1 cellular context compared by ENCODE assay signal in the genomic region with DNA sequence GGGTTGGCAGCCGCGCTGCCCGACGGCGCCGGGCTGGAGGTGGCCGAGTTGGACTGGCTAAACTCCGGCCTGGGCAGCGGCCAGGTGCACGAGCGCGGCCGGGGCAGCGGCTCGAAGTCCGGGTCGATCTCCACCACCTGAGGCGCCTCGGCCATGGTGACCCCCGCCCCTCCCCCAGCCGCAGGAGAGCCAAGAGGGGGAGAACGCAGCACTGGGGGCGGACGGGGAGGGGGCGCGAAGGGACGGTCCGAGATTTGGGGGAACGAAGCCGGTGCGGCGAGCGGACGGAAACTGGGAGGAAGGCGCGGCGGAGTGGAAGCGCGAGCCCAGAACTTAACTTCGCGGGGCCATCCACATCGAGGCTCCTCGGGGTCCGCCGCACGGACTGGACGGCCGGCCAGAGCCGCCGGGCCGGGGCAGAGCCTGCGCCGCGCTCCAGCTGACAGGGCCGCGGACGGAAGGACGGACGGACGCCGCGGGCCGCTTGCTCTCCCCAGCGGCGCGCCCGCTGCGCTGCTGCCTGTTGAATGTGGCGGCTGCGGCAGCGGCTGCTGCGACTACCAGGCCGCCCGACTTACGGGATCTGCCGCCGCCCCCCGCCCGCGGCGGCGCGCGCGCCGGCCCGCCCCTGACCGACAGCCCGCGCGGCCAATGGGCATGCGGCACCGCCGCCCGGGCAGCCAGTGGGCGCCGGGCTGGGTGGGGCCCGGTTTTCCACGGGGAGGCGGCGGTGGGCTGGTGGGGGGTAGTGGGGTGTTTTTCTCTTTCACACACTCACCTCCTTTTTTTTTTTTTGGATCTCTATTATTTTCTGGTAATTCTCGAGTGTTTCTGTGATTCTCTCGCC.
TF ChIP-seq lines count a peak whose summit lies in the region.

A gene (minus strand): TSS at position 584 of the 847 bp plus-strand sequence. CDS start 429 bp downstream, at position 155.

TF ChIP-seq in HepG2, 621 proteins besides CTCF, POLR2A, EP300 and RAD21 (continued from another document and continues in another):
- TF ChIP-seq, protein P1, sequence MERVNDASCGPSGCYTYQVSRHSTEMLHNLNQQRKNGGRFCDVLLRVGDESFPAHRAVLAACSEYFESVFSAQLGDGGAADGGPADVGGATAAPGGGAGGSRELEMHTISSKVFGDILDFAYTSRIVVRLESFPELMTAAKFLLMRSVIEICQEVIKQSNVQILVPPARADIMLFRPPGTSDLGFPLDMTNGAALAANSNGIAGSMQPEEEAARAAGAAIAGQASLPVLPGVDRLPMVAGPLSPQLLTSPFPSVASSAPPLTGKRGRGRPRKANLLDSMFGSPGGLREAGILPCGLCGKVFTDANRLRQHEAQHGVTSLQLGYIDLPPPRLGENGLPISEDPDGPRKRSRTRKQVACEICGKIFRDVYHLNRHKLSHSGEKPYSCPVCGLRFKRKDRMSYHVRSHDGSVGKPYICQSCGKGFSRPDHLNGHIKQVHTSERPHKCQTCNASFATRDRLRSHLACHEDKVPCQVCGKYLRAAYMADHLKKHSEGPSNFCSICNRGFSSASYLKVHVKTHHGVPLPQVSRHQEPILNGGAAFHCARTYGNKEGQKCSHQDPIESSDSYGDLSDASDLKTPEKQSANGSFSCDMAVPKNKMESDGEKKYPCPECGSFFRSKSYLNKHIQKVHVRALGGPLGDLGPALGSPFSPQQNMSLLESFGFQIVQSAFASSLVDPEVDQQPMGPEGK (CRISPR knock-in tag; IDR thresholded peaks at IDR 0.05) = peak; percentile 85
- TF ChIP-seq, protein P2, sequence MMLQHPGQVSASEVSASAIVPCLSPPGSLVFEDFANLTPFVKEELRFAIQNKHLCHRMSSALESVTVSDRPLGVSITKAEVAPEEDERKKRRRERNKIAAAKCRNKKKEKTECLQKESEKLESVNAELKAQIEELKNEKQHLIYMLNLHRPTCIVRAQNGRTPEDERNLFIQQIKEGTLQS (CRISPR knock-in tag; IDR thresholded peaks at IDR 0.05) = 0 out of 2 replicates have a peak, but pooled peaks have one; percentile 7
- TF ChIP-seq NFYB (CRISPR knock-in tag; IDR thresholded peaks at IDR 0.05) = peak; percentile 68
- peak; percentile 71 for TF ChIP-seq NFYC (CRISPR knock-in tag; IDR thresholded peaks at IDR 0.05)
- TF ChIP-seq ZFP36L1 (CRISPR knock-in tag; IDR thresholded peaks at IDR 0.05) = no peak
- TF ChIP-seq PAWR (CRISPR knock-in tag; IDR thresholded peaks at IDR 0.05; ENCODE audit: borderline replicate concordance) = no peak
- no peak for TF ChIP-seq ZNF367 (CRISPR knock-in tag; IDR thresholded peaks at IDR 0.05; ENCODE audit: borderline replicate concordance)
- no peak for TF ChIP-seq SNRNP70 (IDR thresholded peaks at IDR 0.05; ENCODE audit: low read depth, low read length)
- TF ChIP-seq, protein P3, sequence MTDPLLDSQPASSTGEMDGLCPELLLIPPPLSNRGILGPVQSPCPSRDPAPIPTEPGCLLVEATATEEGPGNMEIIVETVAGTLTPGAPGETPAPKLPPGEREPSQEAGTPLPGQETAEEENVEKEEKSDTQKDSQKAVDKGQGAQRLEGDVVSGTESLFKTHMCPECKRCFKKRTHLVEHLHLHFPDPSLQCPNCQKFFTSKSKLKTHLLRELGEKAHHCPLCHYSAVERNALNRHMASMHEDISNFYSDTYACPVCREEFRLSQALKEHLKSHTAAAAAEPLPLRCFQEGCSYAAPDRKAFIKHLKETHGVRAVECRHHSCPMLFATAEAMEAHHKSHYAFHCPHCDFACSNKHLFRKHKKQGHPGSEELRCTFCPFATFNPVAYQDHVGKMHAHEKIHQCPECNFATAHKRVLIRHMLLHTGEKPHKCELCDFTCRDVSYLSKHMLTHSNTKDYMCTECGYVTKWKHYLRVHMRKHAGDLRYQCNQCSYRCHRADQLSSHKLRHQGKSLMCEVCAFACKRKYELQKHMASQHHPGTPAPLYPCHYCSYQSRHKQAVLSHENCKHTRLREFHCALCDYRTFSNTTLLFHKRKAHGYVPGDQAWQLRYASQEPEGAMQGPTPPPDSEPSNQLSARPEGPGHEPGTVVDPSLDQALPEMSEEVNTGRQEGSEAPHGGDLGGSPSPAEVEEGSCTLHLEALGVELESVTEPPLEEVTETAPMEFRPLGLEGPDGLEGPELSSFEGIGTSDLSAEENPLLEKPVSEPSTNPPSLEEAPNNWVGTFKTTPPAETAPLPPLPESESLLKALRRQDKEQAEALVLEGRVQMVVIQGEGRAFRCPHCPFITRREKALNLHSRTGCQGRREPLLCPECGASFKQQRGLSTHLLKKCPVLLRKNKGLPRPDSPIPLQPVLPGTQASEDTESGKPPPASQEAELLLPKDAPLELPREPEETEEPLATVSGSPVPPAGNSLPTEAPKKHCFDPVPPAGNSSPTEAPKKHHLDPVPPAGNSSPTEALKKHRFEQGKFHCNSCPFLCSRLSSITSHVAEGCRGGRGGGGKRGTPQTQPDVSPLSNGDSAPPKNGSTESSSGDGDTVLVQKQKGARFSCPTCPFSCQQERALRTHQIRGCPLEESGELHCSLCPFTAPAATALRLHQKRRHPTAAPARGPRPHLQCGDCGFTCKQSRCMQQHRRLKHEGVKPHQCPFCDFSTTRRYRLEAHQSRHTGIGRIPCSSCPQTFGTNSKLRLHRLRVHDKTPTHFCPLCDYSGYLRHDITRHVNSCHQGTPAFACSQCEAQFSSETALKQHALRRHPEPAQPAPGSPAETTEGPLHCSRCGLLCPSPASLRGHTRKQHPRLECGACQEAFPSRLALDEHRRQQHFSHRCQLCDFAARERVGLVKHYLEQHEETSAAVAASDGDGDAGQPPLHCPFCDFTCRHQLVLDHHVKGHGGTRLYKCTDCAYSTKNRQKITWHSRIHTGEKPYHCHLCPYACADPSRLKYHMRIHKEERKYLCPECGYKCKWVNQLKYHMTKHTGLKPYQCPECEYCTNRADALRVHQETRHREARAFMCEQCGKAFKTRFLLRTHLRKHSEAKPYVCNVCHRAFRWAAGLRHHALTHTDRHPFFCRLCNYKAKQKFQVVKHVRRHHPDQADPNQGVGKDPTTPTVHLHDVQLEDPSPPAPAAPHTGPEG (CRISPR knock-in tag; IDR thresholded peaks at IDR 0.05) = peak; percentile 55; the same call in 1 of the 2 replicates
- no peak for TF ChIP-seq ZNF17 (CRISPR knock-in tag; IDR thresholded peaks at IDR 0.05)
- no peak for TF ChIP-seq SMAD3 (CRISPR knock-in tag; IDR thresholded peaks at IDR 0.05)
- no peak for TF ChIP-seq ZFAT (CRISPR knock-in tag; conservative IDR thresholded peaks at IDR 0.05)
- TF ChIP-seq TOPORS (CRISPR knock-in tag; IDR thresholded peaks at IDR 0.05) = peak; percentile 79; the same call in 1 of the 2 replicates
- no peak for TF ChIP-seq PPARG (CRISPR knock-in tag; conservative IDR thresholded peaks at IDR 0.05)
- TF ChIP-seq, protein P4, sequence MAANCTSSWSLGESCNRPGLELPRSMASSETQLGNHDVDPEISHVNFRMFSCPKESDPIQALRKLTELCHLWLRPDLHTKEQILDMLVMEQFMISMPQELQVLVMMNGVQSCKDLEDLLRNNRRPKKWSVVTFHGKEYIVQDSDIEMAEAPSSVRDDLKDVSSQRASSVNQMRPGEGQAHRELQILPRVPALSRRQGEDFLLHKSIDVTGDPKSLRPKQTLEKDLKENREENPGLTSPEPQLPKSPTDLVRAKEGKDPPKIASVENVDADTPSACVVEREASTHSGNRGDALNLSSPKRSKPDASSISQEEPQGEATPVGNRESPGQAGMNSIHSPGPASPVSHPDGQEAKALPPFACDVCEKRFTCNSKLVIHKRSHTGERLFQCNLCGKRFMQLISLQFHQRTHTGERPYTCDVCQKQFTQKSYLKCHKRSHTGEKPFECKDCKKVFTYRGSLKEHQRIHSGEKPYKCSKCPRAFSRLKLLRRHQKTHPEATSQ (CRISPR knock-in tag; IDR thresholded peaks at IDR 0.05; ENCODE audit: borderline replicate concordance) = no peak
- no peak for TF ChIP-seq CREM (IDR thresholded peaks at IDR 0.05)
- no peak for TF ChIP-seq CREM (CRISPR knock-in tag; IDR thresholded peaks at IDR 0.05)
- TF ChIP-seq, protein P5, sequence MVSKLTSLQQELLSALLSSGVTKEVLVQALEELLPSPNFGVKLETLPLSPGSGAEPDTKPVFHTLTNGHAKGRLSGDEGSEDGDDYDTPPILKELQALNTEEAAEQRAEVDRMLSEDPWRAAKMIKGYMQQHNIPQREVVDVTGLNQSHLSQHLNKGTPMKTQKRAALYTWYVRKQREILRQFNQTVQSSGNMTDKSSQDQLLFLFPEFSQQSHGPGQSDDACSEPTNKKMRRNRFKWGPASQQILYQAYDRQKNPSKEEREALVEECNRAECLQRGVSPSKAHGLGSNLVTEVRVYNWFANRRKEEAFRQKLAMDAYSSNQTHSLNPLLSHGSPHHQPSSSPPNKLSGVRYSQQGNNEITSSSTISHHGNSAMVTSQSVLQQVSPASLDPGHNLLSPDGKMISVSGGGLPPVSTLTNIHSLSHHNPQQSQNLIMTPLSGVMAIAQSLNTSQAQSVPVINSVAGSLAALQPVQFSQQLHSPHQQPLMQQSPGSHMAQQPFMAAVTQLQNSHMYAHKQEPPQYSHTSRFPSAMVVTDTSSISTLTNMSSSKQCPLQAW (CRISPR knock-in tag; IDR thresholded peaks at IDR 0.05) = no peak
- TF ChIP-seq, protein P6, sequence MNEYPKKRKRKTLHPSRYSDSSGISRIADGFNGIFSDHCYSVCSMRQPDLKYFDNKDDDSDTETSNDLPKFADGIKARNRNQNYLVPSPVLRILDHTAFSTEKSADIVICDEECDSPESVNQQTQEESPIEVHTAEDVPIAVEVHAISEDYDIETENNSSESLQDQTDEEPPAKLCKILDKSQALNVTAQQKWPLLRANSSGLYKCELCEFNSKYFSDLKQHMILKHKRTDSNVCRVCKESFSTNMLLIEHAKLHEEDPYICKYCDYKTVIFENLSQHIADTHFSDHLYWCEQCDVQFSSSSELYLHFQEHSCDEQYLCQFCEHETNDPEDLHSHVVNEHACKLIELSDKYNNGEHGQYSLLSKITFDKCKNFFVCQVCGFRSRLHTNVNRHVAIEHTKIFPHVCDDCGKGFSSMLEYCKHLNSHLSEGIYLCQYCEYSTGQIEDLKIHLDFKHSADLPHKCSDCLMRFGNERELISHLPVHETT (CRISPR knock-in tag; conservative IDR thresholded peaks at IDR 0.05) = 0 out of 2 replicates have a peak, but pooled peaks have one; percentile 27
- TF ChIP-seq, protein P7, sequence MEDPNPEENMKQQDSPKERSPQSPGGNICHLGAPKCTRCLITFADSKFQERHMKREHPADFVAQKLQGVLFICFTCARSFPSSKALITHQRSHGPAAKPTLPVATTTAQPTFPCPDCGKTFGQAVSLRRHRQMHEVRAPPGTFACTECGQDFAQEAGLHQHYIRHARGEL (CRISPR knock-in tag; IDR thresholded peaks at IDR 0.05) = no peak
- TF ChIP-seq TCF7L2 (IDR thresholded peaks at IDR 0.05; ENCODE audit: low read depth, low read length) = no peak
- TF ChIP-seq CCDC6 (CRISPR knock-in tag; IDR thresholded peaks at IDR 0.05) = peak; percentile 74; the same call in 1 of the 2 replicates
- TF ChIP-seq, protein P8, sequence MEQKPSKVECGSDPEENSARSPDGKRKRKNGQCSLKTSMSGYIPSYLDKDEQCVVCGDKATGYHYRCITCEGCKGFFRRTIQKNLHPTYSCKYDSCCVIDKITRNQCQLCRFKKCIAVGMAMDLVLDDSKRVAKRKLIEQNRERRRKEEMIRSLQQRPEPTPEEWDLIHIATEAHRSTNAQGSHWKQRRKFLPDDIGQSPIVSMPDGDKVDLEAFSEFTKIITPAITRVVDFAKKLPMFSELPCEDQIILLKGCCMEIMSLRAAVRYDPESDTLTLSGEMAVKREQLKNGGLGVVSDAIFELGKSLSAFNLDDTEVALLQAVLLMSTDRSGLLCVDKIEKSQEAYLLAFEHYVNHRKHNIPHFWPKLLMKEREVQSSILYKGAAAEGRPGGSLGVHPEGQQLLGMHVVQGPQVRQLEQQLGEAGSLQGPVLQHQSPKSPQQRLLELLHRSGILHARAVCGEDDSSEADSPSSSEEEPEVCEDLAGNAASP (CRISPR knock-in tag; IDR thresholded peaks at IDR 0.05; ENCODE audit: borderline replicate concordance) = 0 out of 2 replicates have a peak, but pooled peaks have one; percentile 7
- TF ChIP-seq FIP1L1 (IDR thresholded peaks at IDR 0.05; ENCODE audit: borderline replicate concordance, insufficient read depth, low read depth, low read length) = no peak
- no peak for TF ChIP-seq ZNF75D (CRISPR knock-in tag; IDR thresholded peaks at IDR 0.05; ENCODE audit: borderline replicate concordance)
- no peak for TF ChIP-seq ZNF766 (CRISPR knock-in tag; IDR thresholded peaks at IDR 0.05; ENCODE audit: borderline replicate concordance)
- no peak for TF ChIP-seq HNRNPUL1 (IDR thresholded peaks at IDR 0.05; ENCODE audit: low read depth, low read length)
- TF ChIP-seq MAZ (IDR thresholded peaks at IDR 0.05; ENCODE audit: borderline replicate concordance, low read depth, low read length) = no peak
- peak; percentile 57; the same call in 1 of the 2 replicates for TF ChIP-seq MAZ (CRISPR knock-in tag; IDR thresholded peaks at IDR 0.05; ENCODE audit: low read depth)
- TF ChIP-seq ZNF790 (CRISPR knock-in tag; IDR thresholded peaks at IDR 0.05; ENCODE audit: borderline replicate concordance) = peak; percentile 79; the same call in 1 of the 2 replicates
- peak; percentile 47; the same call in 1 of the 2 replicates for TF ChIP-seq TMF1 (CRISPR knock-in tag; IDR thresholded peaks at IDR 0.05; ENCODE audit: low read depth)
- TF ChIP-seq FOXA1 (IDR thresholded peaks at IDR 0.05) = no peak
- TF ChIP-seq FOXA1 (CRISPR knock-in tag; IDR thresholded peaks at IDR 0.05) = 0 out of 2 replicates have a peak, but pooled peaks have one; percentile 2
- 0 out of 2 replicates have a peak, but pooled peaks have one; percentile 59 for TF ChIP-seq PRMT3 (CRISPR knock-in tag; IDR thresholded peaks at IDR 0.05; ENCODE audit: borderline replicate concordance, low read depth)
- TF ChIP-seq TOE1 (CRISPR knock-in tag; IDR thresholded peaks at IDR 0.05) = no peak
- TF ChIP-seq, protein P9, sequence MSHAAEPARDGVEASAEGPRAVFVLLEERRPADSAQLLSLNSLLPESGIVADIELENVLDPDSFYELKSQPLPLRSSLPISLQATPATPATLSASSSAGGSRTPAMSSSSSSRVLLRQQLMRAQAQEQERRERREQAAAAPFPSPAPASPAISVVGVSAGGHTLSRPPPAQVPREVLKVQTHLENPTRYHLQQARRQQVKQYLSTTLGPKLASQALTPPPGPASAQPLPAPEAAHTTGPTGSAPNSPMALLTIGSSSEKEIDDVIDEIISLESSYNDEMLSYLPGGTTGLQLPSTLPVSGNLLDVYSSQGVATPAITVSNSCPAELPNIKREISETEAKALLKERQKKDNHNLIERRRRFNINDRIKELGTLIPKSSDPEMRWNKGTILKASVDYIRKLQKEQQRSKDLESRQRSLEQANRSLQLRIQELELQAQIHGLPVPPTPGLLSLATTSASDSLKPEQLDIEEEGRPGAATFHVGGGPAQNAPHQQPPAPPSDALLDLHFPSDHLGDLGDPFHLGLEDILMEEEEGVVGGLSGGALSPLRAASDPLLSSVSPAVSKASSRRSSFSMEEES (CRISPR knock-in tag; IDR thresholded peaks at IDR 0.05) = no peak
